ENCODE assay signal across 18 cellular contexts in genomic region chr5:481347-481746, GRCh38. TPM values are rescaled to one million over a fixed set of nuclear protein-coding genes. Genes with fewer than 3 reads are reported as not detected.
DNase-seq lines count a peak whose midpoint lies in the region; ATAC-seq and TF ChIP-seq lines count a peak whose summit lies in the region.
"Had no signal": no experiment of that assay in that cellular context is flagged by ENCODE, and none has a peak within 500 bp of the region (broad histone marks: within the 10 kb centered on the region; RNA-seq: fewer than 3 reads in every experiment).

No MANE protein-coding gene starts in this region.

- H2AFZ ChIP-seq in H9 (ENCODE audit: low read length): no peak overlapping the region

- no peaks in the 10 kb centered on the region; a peak in 1 of 4 replicates for H3K4me1 Mint-ChIP-seq in H9
- H3K4me1 Mint-ChIP-seq in stimulated activated naive B cell treated with anti-CD40 and anti-IgM and Interleukin-4, amounts not matched to agents 10 μg/mL and 1 μg/mL and 100 μg/mL, for 72 hours: peaks cover 24 to 47% of the 10 kb centered on the region in 2 donors

- no peak overlapping the region; a peak in 1 of 7 replicates for H3K27ac Mint-ChIP-seq in H9
- H3K27ac Mint-ChIP-seq in stimulated activated naive B cell treated with anti-CD40 and anti-IgM and Interleukin-4, amounts not matched to agents 10 μg/mL and 1 μg/mL and 100 μg/mL, for 72 hours: peak overlapping the region; percentile 87
- H3K27ac Mint-ChIP-seq: CD4-positive, CD25-positive, alpha-beta regulatory T cell; CD8-positive, alpha-beta memory T cell; HFFc6 had no signal

- peaks cover 24% of the 10 kb centered on the region for H3K27me3 Mint-ChIP-seq in H9 (ENCODE audit: low read depth)
- peaks cover 33 to 84% of the 10 kb centered on the region in 2 donors for H3K27me3 Mint-ChIP-seq in stimulated activated naive B cell treated with anti-CD40 and anti-IgM and Interleukin-4, amounts not matched to agents 10 μg/mL and 1 μg/mL and 100 μg/mL, for 72 hours

- H3K9ac ChIP-seq in H9 (ENCODE audit: extremely low read depth, insufficient read length, low read length): no peak overlapping the region

- no CpG with 5 or more reads among the region's 23 CpGs for WGBS in H9 (ENCODE audit: extremely low coverage, insufficient read length, low lambda C conversion rate)

- H2BK5ac ChIP-seq in H9 (ENCODE audit: insufficient read length, low read length): no peak overlapping the region

- H3K27ac ChIP-seq in H9 (ENCODE audit: insufficient read length, low read depth, low read length): no peak overlapping the region
- no peak overlapping the region for H3K27ac ChIP-seq in coronary artery
- H3K27ac ChIP-seq: 22Rv1 had no signal

- no peaks in the 10 kb centered on the region for H3K9me3 Mint-ChIP-seq in H9
- H3K9me3 Mint-ChIP-seq in stimulated activated naive B cell treated with anti-CD40 and anti-IgM and Interleukin-4, amounts not matched to agents 10 μg/mL and 1 μg/mL and 100 μg/mL, for 72 hours: peaks cover 0 to 1% of the 10 kb centered on the region in 2 donors
- H3K9me3 Mint-ChIP-seq: CD4-positive, CD25-positive, alpha-beta regulatory T cell; CD8-positive, alpha-beta memory T cell; HFFc6 had no signal

- H3K4me2 ChIP-seq in H9 (ENCODE audit: insufficient read depth, insufficient read length, low read length): no peak overlapping the region

- no peaks in the 10 kb centered on the region for H3K23me2 ChIP-seq in H9 (ENCODE audit: insufficient read length, low read depth, low read length, poor library complexity, severe bottlenecking)

- H3K18ac ChIP-seq in H9 (ENCODE audit: insufficient read length, low read depth, low read length): no peak overlapping the region

- H3K14ac ChIP-seq in H9 (ENCODE audit: insufficient read depth, low read length): 0 out of 2 replicates have a peak overlapping the region, but pooled peaks have one; percentile 18

- no peaks in the 10 kb centered on the region for H4K20me1 ChIP-seq in H9 (ENCODE audit: control insufficient read depth, insufficient read depth, insufficient read length)

- H3K79me2 ChIP-seq in H9 (ENCODE audit: insufficient read depth, low read length): no peaks in the 10 kb centered on the region

- H3K79me1 ChIP-seq in H9 (ENCODE audit: insufficient read depth, low read depth, low read length, poor library complexity, severe bottlenecking): no peaks in the 10 kb centered on the region

- H3K56ac ChIP-seq in H9 (ENCODE audit: insufficient read length, low read depth, low read length): no peak overlapping the region

- H2AK5ac ChIP-seq in H9 (ENCODE audit: insufficient read length, low read length): no peak overlapping the region

- TF ChIP-seq CTCF in H9 (conservative IDR thresholded peaks at IDR 0.05) (no peak), coronary artery (IDR thresholded peaks at IDR 0.05) (no peak)

- H3K9me3 ChIP-seq in H9 (ENCODE audit: control insufficient read depth, low read depth, low read length): no peaks in the 10 kb centered on the region
- H3K9me3 ChIP-seq: Caco-2 had no signal

- H4K91ac ChIP-seq in H9 (ENCODE audit: insufficient read length, low read depth, low read length): no peak overlapping the region

- no peak overlapping the region for H3T11ph ChIP-seq in H9 (ENCODE audit: low read length)

- peaks cover 3% of the 10 kb centered on the region; the same call in 1 of the 2 replicates for H3K27me3 ChIP-seq in H9 (ENCODE audit: insufficient read depth, low read length)

- no peaks in the 10 kb centered on the region for H3K4me1 ChIP-seq in H9 (ENCODE audit: insufficient read depth, low read length)
- H3K4me1 ChIP-seq: Caco-2 had no signal

- no peak overlapping the region for H3K4me3 Mint-ChIP-seq in H9
- H3K4me3 Mint-ChIP-seq in stimulated activated naive B cell treated with anti-CD40 and anti-IgM and Interleukin-4, amounts not matched to agents 10 μg/mL and 1 μg/mL and 100 μg/mL, for 72 hours: peak overlapping the region; percentile 29 to 38
- H3K4me3 Mint-ChIP-seq: CD4-positive, CD25-positive, alpha-beta regulatory T cell; CD8-positive, alpha-beta memory T cell; HFFc6 had no signal

- peak; percentile 46 for DNase-seq in DMS53 (lab: John Stamatoyannopoulos, UW)
- no peak for DNase-seq in DMS53 treated with DMSO at 0.1 percent for 48 hours (lab: John Stamatoyannopoulos, UW; ENCODE audit: unreplicated experiment)
- peak; percentile 35 for DNase-seq in 8988T
- DNase-seq in H9: no peak
- DNase-seq in stimulated activated naive B cell treated with anti-CD40 and anti-IgM and Interleukin-4, amounts not matched to agents 10 μg/mL and 1 μg/mL and 100 μg/mL, for 72 hours: no peak
- DNase-seq in coronary artery (ENCODE audit: low spot score): no peak
- DNase-seq in NCI-H1436 treated with DMSO at 0.1 percent for 48 hours (lab: John Stamatoyannopoulos, UW): no peak
- DNase-seq: C1 segment of cervical spinal cord; Caco-2; CD4-positive, CD25-positive, alpha-beta regulatory T cell; CD8-positive, alpha-beta memory T cell; DMS79 treated with DMSO at 0.1 percent for 48 hours; GF-D8; HCEC 1CT; HFFc6; Kasumi-1; KG1 had no signal

- H2BK15ac ChIP-seq in H9 (ENCODE audit: low read depth, low read length): no peak overlapping the region

- H3K4me3 ChIP-seq in coronary artery: no peak overlapping the region

- H4K5ac ChIP-seq in H9 (ENCODE audit: insufficient read length, low read depth, low read length): no peak overlapping the region

- H2BK12ac ChIP-seq in H9 (ENCODE audit: insufficient read length, low read depth, low read length): no peak overlapping the region

- ATAC-seq in stimulated activated naive B cell treated with anti-CD40 and anti-IgM and Interleukin-4, amounts not matched to agents 10 μg/mL and 1 μg/mL and 100 μg/mL, for 72 hours (replicated peaks): no peak

- H4K8ac ChIP-seq in H9 (replicated peaks; ENCODE audit: insufficient read length, low read depth, low read length): no peak overlapping the region

- no peak overlapping the region for H2BK120ac ChIP-seq in H9 (ENCODE audit: low read depth, low read length, poor library complexity, severe bottlenecking)

- no peak overlapping the region for H2BK20ac ChIP-seq in H9 (ENCODE audit: low read depth, low read length, poor library complexity, severe bottlenecking)

- H3K4ac ChIP-seq in H9 (ENCODE audit: low read depth, low read length): no peak overlapping the region

- H3K23ac ChIP-seq in H9 (ENCODE audit: insufficient read length, low read depth, low read length): no peak overlapping the region

- H3K36me3 Mint-ChIP-seq in H9 (ENCODE audit: insufficient read depth in 1 of 3, low read depth in 3 of 3): no peaks in the 10 kb centered on the region
- peaks cover 39 to 41% of the 10 kb centered on the region in 2 donors for H3K36me3 Mint-ChIP-seq in stimulated activated naive B cell treated with anti-CD40 and anti-IgM and Interleukin-4, amounts not matched to agents 10 μg/mL and 1 μg/mL and 100 μg/mL, for 72 hours
- H3K36me3 Mint-ChIP-seq: CD4-positive, CD25-positive, alpha-beta regulatory T cell; CD8-positive, alpha-beta memory T cell had no signal

RNA-seq across cellular contexts. Expression of gene EXOC3, which starts 38.4 kb away (rescaled TPM):
- total RNA-seq in H9 (2021): 36.7 and 37.6 TPM in 2 replicates

RNA-seq across cellular contexts. Expression of gene SLC9A3, which starts 42.9 kb away (rescaled TPM):
- 0.75 and 0.85 TPM in 2 replicates for total RNA-seq in H9 (2021)

Comparison
In these comparisons a context has a peak if more than half of its experiments do, and no peak if none do; other contexts are left out.
1. DNase-seq: peak in DMS53 (single experiment) and 8988T (single experiment); none in DMS53 treated with DMSO at 0.1 percent for 48 hours (single experiment), H9 (single experiment), stimulated activated naive B cell treated with anti-CD40 and anti-IgM and Interleukin-4, amounts not matched to agents 10 μg/mL and 1 μg/mL and 100 μg/mL, for 72 hours (single experiment), coronary artery (single experiment) and NCI-H1436 treated with DMSO at 0.1 percent for 48 hours (single experiment).
2. H3K4me3 Mint-ChIP-seq: peak in stimulated activated naive B cell treated with anti-CD40 and anti-IgM and Interleukin-4, amounts not matched to agents 10 μg/mL and 1 μg/mL and 100 μg/mL, for 72 hours (2 of 2); none in H9 (0 of 2).